20 cellular contexts compared by ENCODE assay signal in the genomic region with DNA sequence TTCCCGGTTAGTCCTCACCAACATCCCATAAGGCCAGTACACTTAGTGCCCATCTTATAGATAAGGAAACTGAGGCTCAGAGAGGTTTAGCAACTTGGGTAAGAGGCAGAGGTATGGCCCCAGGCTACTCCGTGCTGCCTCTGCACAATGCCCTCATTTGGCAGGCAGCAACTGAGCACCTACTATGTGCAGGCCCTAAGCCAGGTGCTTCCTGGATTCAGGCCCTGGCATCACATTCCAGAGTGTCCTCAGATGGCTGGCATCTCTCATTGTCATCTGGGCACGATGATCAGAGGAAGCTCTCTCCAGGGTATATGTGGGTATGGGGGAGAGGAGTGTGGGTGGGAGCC. TPM values are rescaled to one million over a fixed set of nuclear protein-coding genes. Genes with fewer than 3 reads are reported as not detected.
"Had no signal": no experiment of that assay in that cellular context is flagged by ENCODE, and none has a peak within 500 bp of the region (broad histone marks: within the 10 kb centered on the region; RNA-seq: fewer than 3 reads in every experiment).

No MANE protein-coding gene starts in this region.

- H3K79me2 ChIP-seq: hepatocyte had no signal

- H3K27me3 Mint-ChIP-seq: naive thymus-derived CD8-positive, alpha-beta T cell had no signal

- H3K4me1 ChIP-seq: foreskin keratinocyte had no signal

- H3K9me3 ChIP-seq: left ventricle myocardium inferior, mucosa of descending colon, ovary, right atrium auricular region had no signal

- ATAC-seq: foreskin keratinocyte; left cardiac atrium; mucosa of descending colon; naive thymus-derived CD8-positive, alpha-beta T cell; stimulated activated effector memory CD8-positive, alpha-beta T cell treated with anti-CD3 and anti-CD28 coated beads, Interleukin-12 subunit alpha, Interleukin-12 subunit beta, amount 100 ng/mL, for 72 hours; stimulated activated naive CD8-positive, alpha-beta T cell treated with anti-CD3 and anti-CD28 coated beads, Interleukin-15, Interleukin-2, amounts not matched to agents 100 U/mL and 50 U/mL, for 24 hours had no signal

- H3K4me3 Mint-ChIP-seq: dendritic cell treated with granulocyte-macrophage colony-stimulating factor and Interleukin-4, amounts not matched to agents 40 ng/mL and 50 ng/mL, for 4 days; naive thymus-derived CD8-positive, alpha-beta T cell; stimulated activated effector memory CD8-positive, alpha-beta T cell treated with anti-CD3 and anti-CD28 coated beads, Interleukin-12 subunit alpha, Interleukin-12 subunit beta, amount 100 ng/mL, for 72 hours had no signal

- H3K27ac ChIP-seq: foreskin keratinocyte, hepatocyte, left ventricle myocardium inferior, ovary, right atrium auricular region had no signal

- H3K27me3 ChIP-seq: ovary, right atrium auricular region had no signal

- H3K9me3 Mint-ChIP-seq: dendritic cell treated with granulocyte-macrophage colony-stimulating factor and Interleukin-4, amounts not matched to agents 40 ng/mL and 50 ng/mL, for 4 days; naive thymus-derived CD8-positive, alpha-beta T cell; stimulated activated effector memory CD8-positive, alpha-beta T cell treated with anti-CD3 and anti-CD28 coated beads, Interleukin-12 subunit alpha, Interleukin-12 subunit beta, amount 100 ng/mL, for 72 hours had no signal

- H2AFZ ChIP-seq: hepatocyte had no signal

- H3K4me3 ChIP-seq: hepatocyte, left ventricle myocardium inferior, lung, mucosa of descending colon, ovary, right atrium auricular region had no signal

- H3K36me3 ChIP-seq: left ventricle myocardium inferior, ovary, right atrium auricular region had no signal

- H3K4me2 ChIP-seq: hepatocyte had no signal

- H3K36me3 Mint-ChIP-seq: naive thymus-derived CD8-positive, alpha-beta T cell; stimulated activated effector memory CD8-positive, alpha-beta T cell treated with anti-CD3 and anti-CD28 coated beads, Interleukin-12 subunit alpha, Interleukin-12 subunit beta, amount 100 ng/mL, for 72 hours had no signal

- DNase-seq: erythroblast; foreskin keratinocyte; head of caudate nucleus; kidney; left cardiac atrium; left ventricle myocardium inferior; mucosa of descending colon; ovary; small intestine; stimulated activated CD4-positive, alpha-beta T cell treated with anti-CD3 and anti-CD28 coated beads, Interleukin-4, amount 100 ng/mL, for 1 hour; stimulated activated CD8-positive, alpha-beta memory T cell treated with anti-CD3 and anti-CD28 coated beads, Interleukin-4, amount 100 ng/mL, for 48 hours; stimulated activated naive CD8-positive, alpha-beta T cell treated with anti-CD3 and anti-CD28 coated beads, Interleukin-15, Interleukin-2, amounts not matched to agents 100 U/mL and 50 U/mL, for 24 hours; trophoblast cell had no signal

- H3K27ac Mint-ChIP-seq: dendritic cell treated with granulocyte-macrophage colony-stimulating factor and Interleukin-4, amounts not matched to agents 40 ng/mL and 50 ng/mL, for 4 days; stimulated activated effector memory CD8-positive, alpha-beta T cell treated with anti-CD3 and anti-CD28 coated beads, Interleukin-12 subunit alpha, Interleukin-12 subunit beta, amount 100 ng/mL, for 72 hours had no signal

RNA-seq across cellular contexts. Expression of a gene that starts 53.8 kb away (rescaled TPM):
- total RNA-seq: foreskin keratinocyte, hepatocyte, left ventricle myocardium inferior, mesenteric fat pad had no signal
- polyA plus RNA-seq: foreskin keratinocyte, hepatocyte had no signal
